15 cellular contexts compared by ENCODE assay signal in genomic region chr5:174816858-174817257, GRCh38.
DNase-seq lines count a peak whose midpoint lies in the region; ATAC-seq, FAIRE-seq and TF ChIP-seq lines count a peak whose summit lies in the region.
"Had no signal": no experiment of that assay in that cellular context is flagged by ENCODE, and none has a peak within 500 bp of the region (broad histone marks: within the 10 kb centered on the region; RNA-seq: fewer than 3 reads in every experiment).

No MANE protein-coding gene starts in this region.

- intact Hi-C loops in Caco-2 (cut with micrococcal nuclease; ENCODE audit: unreplicated experiment): no loop called here
- intact Hi-C loops in GM12878 (cut with micrococcal nuclease; ENCODE audit: unreplicated experiment): no loop called here

- H3K4me1 Mint-ChIP-seq in Caco-2 (ENCODE audit: low read depth, unreplicated experiment): no peaks in the 10 kb centered on the region
- H3K4me1 Mint-ChIP-seq: CD8-positive, alpha-beta memory T cell had no signal

- no peaks in the 10 kb centered on the region for H3K36me3 Mint-ChIP-seq in Caco-2 (ENCODE audit: insufficient read depth, unreplicated experiment)
- H3K36me3 Mint-ChIP-seq: CD8-positive, alpha-beta memory T cell had no signal

- H3K4me1 ChIP-seq in Caco-2 (no peaks in the 10 kb centered on the region), GM12878 (ENCODE audit: control insufficient read depth, insufficient read depth, low read length) (no peaks in the 10 kb centered on the region), mesendoderm (ENCODE audit: control insufficient read depth, low read depth, low read length) (no peaks in the 10 kb centered on the region)
- H3K4me1 ChIP-seq: prostate gland had no signal

- H3K4me2 ChIP-seq in GM12878 (ENCODE audit: control insufficient read depth, insufficient read depth) (no peak overlapping the region), mesendoderm (ENCODE audit: low read length) (no peak overlapping the region)

- DNase-seq in Caco-2 (peak in 1 of 2 experiments; percentile 11), HEK293T (ENCODE audit: extremely low spot score) (peak; percentile 53), GM12878 (ENCODE audit: low read depth, low spot score) (no peak), mesendoderm (no peak)
- no peak for DNase-seq in stimulated activated CD4-positive, alpha-beta T cell treated with anti-CD3 and anti-CD28 coated beads, Interleukin-1b, Interleukin-23, amount 100 ng/mL, for 48 hours
- DNase-seq in stimulated activated CD4-positive, alpha-beta T cell treated with anti-CD3 and anti-CD28 coated beads, Interleukin-2, amount 100 ng/mL, for 24 hours: no peak
- DNase-seq: activated T-cell treated with anti-CD3 and anti-CD28 coated beads, Interleukin-2, amount 50 U/mL, for 72 hours; anterior cingulate cortex; CD8-positive, alpha-beta memory T cell; effector CD8-positive, alpha-beta T cell; hippocampal formation; NCI-H1092 had no signal

- H3K79me2 ChIP-seq in GM12878 (ENCODE audit: control insufficient read depth, insufficient read depth, low read length): no peaks in the 10 kb centered on the region
- no peaks in the 10 kb centered on the region for H3K79me2 ChIP-seq in mesendoderm (ENCODE audit: control insufficient read depth, insufficient read depth, low read length)

- H3K27ac Mint-ChIP-seq in Caco-2 (ENCODE audit: unreplicated experiment): no peak overlapping the region
- H3K27ac Mint-ChIP-seq: activated T-cell treated with anti-CD3 and anti-CD28 coated beads, Interleukin-2, amount 50 U/mL, for 72 hours; CD8-positive, alpha-beta memory T cell had no signal

- H3K9me3 ChIP-seq in Caco-2 (no peaks in the 10 kb centered on the region), GM12878 (replicated peaks; ENCODE audit: control insufficient read depth, insufficient read depth, low read length) (no peaks in the 10 kb centered on the region)
- H3K9me3 ChIP-seq: prostate gland had no signal

- no peak overlapping the region for H3K18ac ChIP-seq in mesendoderm (ENCODE audit: low read length)

- H2BK120ac ChIP-seq in mesendoderm (ENCODE audit: low read depth, low read length): no peak overlapping the region

- H3K9ac ChIP-seq in GM12878 (ENCODE audit: control insufficient read depth, insufficient read depth, low read length): no peak overlapping the region
- H3K9ac ChIP-seq in mesendoderm (ENCODE audit: low read length): no peak overlapping the region

- H3K27ac ChIP-seq in GM12878 (ENCODE audit: control insufficient read depth, insufficient read depth) (no peak overlapping the region), mesendoderm (ENCODE audit: low read depth, low read length) (no peak overlapping the region)
- H3K27ac ChIP-seq: prostate gland had no signal

- ATAC-seq in GM12878: no peak
- ATAC-seq in HG03045 (IDR thresholded peaks at IDR 0.05; ENCODE audit: unreplicated experiment): no peak
- ATAC-seq in GM21515 (IDR thresholded peaks at IDR 0.05; ENCODE audit: unreplicated experiment): no peak
- ATAC-seq: activated T-cell treated with anti-CD3 and anti-CD28 coated beads, Interleukin-2, amount 50 U/mL, for 72 hours had no signal

- no peak for TF ChIP-seq POLR2A in GM12878 (IDR thresholded peaks at IDR 0.05; ENCODE audit: low read depth, low read length)

- SMC1A ChIA-PET in GM12878 (lab: Charles Lee; ENCODE audit: uncharacterized antibody, unreplicated experiment): no interaction called here

- TF ChIP-seq RAD21 in GM12878 (IDR thresholded peaks at IDR 0.05; ENCODE audit: insufficient read depth, low read depth, low read length): no peak

- H4K5ac ChIP-seq in mesendoderm (ENCODE audit: low read length): no peak overlapping the region

- BruUV-seq in Caco-2 (replicated peaks; lab: Mats Ljungman, UMichigan): no TSS peak
- BruUV-seq in GM12878 (replicated peaks; lab: Mats Ljungman, UMichigan): no TSS peak

- POLR2A ChIA-PET in Caco-2 (lab: Charles Lee) (no interaction called here), HEK293T (lab: Yijun Ruan, JAX) (no interaction called here), GM12878 (lab: Charles Lee) (no interaction called here)

- no peak for FAIRE-seq in GM12878 (lab: Jason Lieb, UNC)

- no peaks in the 10 kb centered on the region for H3K79me1 ChIP-seq in mesendoderm (ENCODE audit: low read length)

- no peak overlapping the region for H2AFZ ChIP-seq in GM12878 (ENCODE audit: control insufficient read depth, low read depth, low read length)

- TF ChIP-seq EP300 in GM12878 (IDR thresholded peaks at IDR 0.05; ENCODE audit: borderline replicate concordance in 1 of 2, control insufficient read depth in 1 of 2, low read depth in 2 of 2, low read length in 2 of 2): no peak

- no peaks in the 10 kb centered on the region for H4K20me1 ChIP-seq in GM12878 (ENCODE audit: control insufficient read depth, insufficient read depth)

- no peak overlapping the region for H2AK5ac ChIP-seq in mesendoderm (ENCODE audit: low read length)

- in situ Hi-C loops in GM12878 (cut with MboI): no loop called here

- H3K56ac ChIP-seq in mesendoderm (ENCODE audit: low read length): peak overlapping the region; percentile 11

- H3K4me3 Mint-ChIP-seq in Caco-2 (ENCODE audit: unreplicated experiment): no peak overlapping the region
- H3K4me3 Mint-ChIP-seq: activated T-cell treated with anti-CD3 and anti-CD28 coated beads, Interleukin-2, amount 50 U/mL, for 72 hours; CD8-positive, alpha-beta memory T cell had no signal

- WGBS in GM12878 (ENCODE audit: insufficient coverage, insufficient replicate concordance, low lambda C conversion rate, missing lambda C conversion rate): 0% methylated on average over 2 of the region's 2 CpGs
- no CpG with 5 or more reads among the region's 2 CpGs for WGBS in mesendoderm (ENCODE audit: extremely low coverage, insufficient coverage, low lambda C conversion rate)

- no peak overlapping the region for H3K4me3 ChIP-seq in Caco-2 (ENCODE audit: low read depth, low read length)
- H3K4me3 ChIP-seq in GM12878: no peak overlapping the region
- no peak overlapping the region for H3K4me3 ChIP-seq in mesendoderm (ENCODE audit: low read length)
- H3K4me3 ChIP-seq: prostate gland had no signal

- no peak overlapping the region for H2BK5ac ChIP-seq in mesendoderm (ENCODE audit: low read length)

- no peak overlapping the region for H2BK15ac ChIP-seq in mesendoderm (replicated peaks; ENCODE audit: low read depth)

- CTCF ChIA-PET in Caco-2 (lab: Charles Lee) (no interaction called here), HEK293T (lab: Yijun Ruan, JAX) (interaction anchor here (1.0 kb wide), 1 partner anchor 21 kb away, joined by 3 read pairs; no protein-coding TSS in a partner anchor), GM12878 (lab: Yijun Ruan, JAX) (no interaction called here)

- no peak overlapping the region for H3K4ac ChIP-seq in mesendoderm (ENCODE audit: low read depth, low read length)

- H3K23ac ChIP-seq in mesendoderm (ENCODE audit: low read length): no peak overlapping the region

- TF ChIP-seq CTCF in Caco-2 (IDR thresholded peaks at IDR 0.05; ENCODE audit: insufficient read depth in 1 of 2, low read depth in 1 of 2, low read length in 1 of 2, severe bottlenecking in 1 of 2, unreplicated experiment in 1 of 2) (peak; percentile 29 to 43), GM12878 (IDR thresholded peaks at IDR 0.05 in 2 of 3, conservative IDR thresholded peaks at IDR 0.05 in 1 of 3; ENCODE audit: control insufficient read depth in 2 of 3, extremely low read depth in 1 of 3, insufficient read depth in 1 of 3, low read depth in 3 of 3, low read length in 3 of 3) (peak in 2 of 3 experiments; percentile 29 to 34; a peak in 3 of 6 replicates)

- RAD21 ChIA-PET in GM12878 (lab: Charles Lee; ENCODE audit: unreplicated experiment): no interaction called here

- H3K27me3 Mint-ChIP-seq in Caco-2 (ENCODE audit: insufficient read depth, unreplicated experiment): peaks cover 13% of the 10 kb centered on the region

- H4K8ac ChIP-seq in mesendoderm (ENCODE audit: low read depth, low read length): no peak overlapping the region

- H3K9me3 Mint-ChIP-seq in Caco-2 (ENCODE audit: unreplicated experiment): peaks cover 20% of the 10 kb centered on the region

- H3K27me3 ChIP-seq in Caco-2 (replicated peaks; ENCODE audit: control insufficient read depth, insufficient read depth, low read length) (no peaks in the 10 kb centered on the region), GM12878 (replicated peaks in 1 of 2; ENCODE audit: control insufficient read depth in 2 of 2, insufficient read depth in 2 of 2, low read length in 1 of 2) (no peaks in the 10 kb centered on the region), mesendoderm (ENCODE audit: insufficient read depth, low read length, poor library complexity) (no peaks in the 10 kb centered on the region)

- no peaks in the 10 kb centered on the region for H3K36me3 ChIP-seq in Caco-2 (ENCODE audit: control insufficient read depth, insufficient read depth, low read length)
- H3K36me3 ChIP-seq in GM12878 (ENCODE audit: control insufficient read depth in 2 of 2, insufficient read depth in 2 of 2, low read length in 1 of 2): no peaks in the 10 kb centered on the region
- H3K36me3 ChIP-seq in mesendoderm (ENCODE audit: control insufficient read depth, insufficient read depth, low read length): no peaks in the 10 kb centered on the region
- H3K36me3 ChIP-seq: prostate gland had no signal

TF ChIP-seq in HEK293T, 16 proteins besides CTCF, POLR2A, EP300 and RAD21:
- TF ChIP-seq ZNF384 (IDR thresholded peaks at IDR 0.05) (peak; percentile 44; the same call in 1 of the 2 replicates), NFRKB (IDR thresholded peaks at IDR 0.05) (no peak)

TF ChIP-seq in GM12878, 131 proteins besides CTCF, POLR2A, EP300 and RAD21:
- no peak for TF ChIP-seq USF2 (IDR thresholded peaks at IDR 0.05; ENCODE audit: borderline replicate concordance, low read depth, low read length)
- TF ChIP-seq POU2F2 (IDR thresholded peaks at IDR 0.05; ENCODE audit: borderline replicate concordance, low read depth, low read length): no peak
- no peak for TF ChIP-seq MEF2B (IDR thresholded peaks at IDR 0.05; ENCODE audit: partially characterized antibody, poor library complexity, severe bottlenecking)
- TF ChIP-seq HDAC2 (IDR thresholded peaks at IDR 0.05): no peak
- TF ChIP-seq POLR2AphosphoS5 (IDR thresholded peaks at IDR 0.05; ENCODE audit: low read length): no peak
- TF ChIP-seq NFIC (IDR thresholded peaks at IDR 0.05; ENCODE audit: low read depth, low read length): no peak
